In genomic region chr19:12817810-12818209, GRCh38 we compare ENCODE assay signal across 14 cellular contexts. TPM values are rescaled to one million over a fixed set of nuclear protein-coding genes. Genes with fewer than 3 reads are reported as not detected.
"Had no signal": no experiment of that assay in that cellular context is flagged by ENCODE, and none has a peak within 500 bp of the region (broad histone marks: within the 10 kb centered on the region; RNA-seq: fewer than 3 reads in every experiment).

No MANE protein-coding gene starts in this region.

RNA-seq across cellular contexts. Expression of gene RTBDN, which starts 16.6 kb away (rescaled TPM):
- total RNA-seq: activated B cell treated with CpG ODN at 0.5 μM for 24 hours; activated CD4-positive, alpha-beta memory T cell treated with anti-CD3 and anti-CD28 coated beads for 36 hours; activated CD4-positive, alpha-beta memory T cell treated with anti-CD3 and anti-CD28 coated beads, Interleukin-2, amount 10 ng/mL, durations not matched to agents 7 days and 5 days; activated CD4-positive, alpha-beta T cell treated with anti-CD3 and anti-CD28 coated beads for 36 hours; activated CD4-positive, alpha-beta T cell treated with anti-CD3 and anti-CD28 coated beads, Interleukin-2, amount 10 ng/mL, durations not matched to agents 24 days and 14 days; activated CD4-positive, alpha-beta T cell treated with anti-CD3 and anti-CD28 coated beads, Interleukin-2, amount 10 ng/mL, durations not matched to agents 7 days and 5 days; activated CD8-positive, alpha-beta memory T cell treated with anti-CD3 and anti-CD28 coated beads for 36 hours; activated CD8-positive, alpha-beta memory T cell treated with anti-CD3 and anti-CD28 coated beads, Interleukin-2, amount 10 ng/mL, durations not matched to agents 7 days and 5 days; activated CD8-positive, alpha-beta T cell treated with anti-CD3 and anti-CD28 coated beads for 36 hours; activated CD8-positive, alpha-beta T cell treated with anti-CD3 and anti-CD28 coated beads, Interleukin-2, amount 10 ng/mL, durations not matched to agents 7 days and 5 days; T-cell; T-helper 1 cell treated with Interleukin-12 subunit alpha and Interleukin-12 subunit beta and Interleukin-4 antibody, amounts not matched to agents 30 ng/mL and 1 ng/mL, for 36 hours; T-helper 17 cell; T-helper 2 cell treated with Interferon-gamma antibody and Interleukin-4, amounts not matched to agents 100 ng/mL and 5 ng/mL, for 36 hours had no signal
